Comparison of ENCODE assay signal across 7 cellular contexts in the genomic region with DNA sequence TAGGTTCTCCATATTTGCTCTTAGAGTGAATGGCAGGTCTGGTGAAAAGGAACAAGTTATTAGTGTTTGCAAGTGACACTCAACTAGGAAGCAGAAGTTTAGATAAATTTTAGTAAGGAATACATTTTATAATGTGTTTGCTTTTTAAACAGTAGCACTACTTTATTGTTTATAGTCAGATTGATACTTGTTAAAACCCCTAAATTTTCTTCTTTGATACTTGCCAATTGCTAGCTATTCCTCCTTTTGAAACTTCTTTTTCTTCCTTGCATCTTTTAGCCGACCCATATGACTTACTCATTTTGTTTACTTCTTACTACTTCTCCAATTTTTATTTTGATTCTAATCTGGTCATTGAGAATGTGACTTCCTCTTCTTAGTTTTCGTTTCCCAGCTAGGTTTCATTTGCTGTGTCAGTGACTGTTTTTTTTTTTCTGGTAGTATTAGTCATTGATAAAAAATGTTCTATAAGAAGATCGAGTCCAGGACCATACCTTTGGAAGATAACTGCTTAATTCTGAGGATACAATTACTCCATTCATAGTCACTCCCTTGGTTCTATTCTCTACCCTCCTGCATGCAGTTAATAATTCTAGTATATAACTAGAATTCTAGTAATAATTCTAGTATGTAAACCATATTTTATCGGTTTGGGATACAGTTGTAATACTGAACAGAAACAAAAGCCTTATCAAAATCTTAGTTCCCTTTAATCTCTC.
DNase-seq lines count a peak whose midpoint lies in the region; ATAC-seq lines count a peak whose summit lies in the region.

No MANE protein-coding gene starts in this region.

- H3K27ac Mint-ChIP-seq in T-helper 1 cell treated with Interleukin-12 subunit alpha and Interleukin-12 subunit beta and Interleukin-4 antibody, amounts not matched to agents 30 μg/mL and 1 μg/mL, for 36 hours: peak overlapping the region; percentile 7

- H3K4me3 Mint-ChIP-seq in T-helper 1 cell treated with Interleukin-12 subunit alpha and Interleukin-12 subunit beta and Interleukin-4 antibody, amounts not matched to agents 30 μg/mL and 1 μg/mL, for 36 hours: peak overlapping the region; percentile 24

- H3K9me3 Mint-ChIP-seq in T-helper 1 cell treated with Interleukin-12 subunit alpha and Interleukin-12 subunit beta and Interleukin-4 antibody, amounts not matched to agents 30 μg/mL and 1 μg/mL, for 36 hours: no peaks in the 10 kb centered on the region

- H3K4me1 Mint-ChIP-seq in T-helper 1 cell treated with Interleukin-12 subunit alpha and Interleukin-12 subunit beta and Interleukin-4 antibody, amounts not matched to agents 30 μg/mL and 1 μg/mL, for 36 hours (ENCODE audit: low read depth): peaks cover 32% of the 10 kb centered on the region

- DNase-seq in kidney tubule cell (ENCODE audit: low spot score): peak; percentile 65
- DNase-seq in activated CD4-positive, CD25-positive, alpha-beta regulatory T cell treated with anti-CD3 and anti-CD28 coated beads, Interleukin-2, amount 50 U/mL, for 72 hours: no peak
- DNase-seq in T-helper 9 cell: no peak

- H3K27me3 Mint-ChIP-seq in T-helper 1 cell treated with Interleukin-12 subunit alpha and Interleukin-12 subunit beta and Interleukin-4 antibody, amounts not matched to agents 30 μg/mL and 1 μg/mL, for 36 hours (ENCODE audit: low read depth): peaks cover 18% of the 10 kb centered on the region

- peaks cover 7% of the 10 kb centered on the region for H3K36me3 Mint-ChIP-seq in T-helper 1 cell treated with Interleukin-12 subunit alpha and Interleukin-12 subunit beta and Interleukin-4 antibody, amounts not matched to agents 30 μg/mL and 1 μg/mL, for 36 hours (ENCODE audit: low read depth)

- ATAC-seq in GM18867 (IDR thresholded peaks at IDR 0.05; ENCODE audit: unreplicated experiment) (peak; percentile 22), HG03175 (IDR thresholded peaks at IDR 0.05; ENCODE audit: unreplicated experiment) (peak; percentile 21)
- ATAC-seq in activated CD4-positive, CD25-positive, alpha-beta regulatory T cell treated with anti-CD3 and anti-CD28 coated beads, Interleukin-2, amount 50 U/mL, for 24 hours: no peak

Comparison
In these comparisons a context has a peak if more than half of its experiments do, and no peak if none do; other contexts are left out.
1. ATAC-seq: peak in GM18867 (single experiment) and HG03175 (single experiment); none in activated CD4-positive, CD25-positive, alpha-beta regulatory T cell treated with anti-CD3 and anti-CD28 coated beads, Interleukin-2, amount 50 U/mL, for 24 hours (0 of 2).